Comparison of ENCODE assay signal across 34 cellular contexts in genomic region chr15:66308526-66308925, GRCh38. TPM values are rescaled to one million over a fixed set of nuclear protein-coding genes. Genes with fewer than 3 reads are reported as not detected.
"Had no signal": no experiment of that assay in that cellular context is flagged by ENCODE, and none has a peak within 500 bp of the region (broad histone marks: within the 10 kb centered on the region; RNA-seq: fewer than 3 reads in every experiment).

No MANE protein-coding gene starts in this region.

- DNase-seq: activated CD4-positive, alpha-beta T cell treated with anti-CD3 and anti-CD28 coated beads for 1 hour; activated CD4-positive, alpha-beta T cell treated with anti-CD3 and anti-CD28 coated beads for 48 hours; activated CD4-positive, alpha-beta T cell treated with anti-CD3 and anti-CD28 coated beads, Interleukin-2, amount 50 U/mL, for 4 hours; activated CD4-positive, CD25-positive, alpha-beta regulatory T cell; activated CD8-positive, alpha-beta T cell treated with anti-CD3 and anti-CD28 coated beads for 36 hours; activated effector memory CD4-positive, alpha-beta T cell treated with Interleukin-2 at 50 U/mL for 16 hours; activated naive CD4-positive, alpha-beta T cell treated with anti-CD3 and anti-CD28 coated beads, Interleukin-2, amount 50 U/mL, for 16 hours; activated naive CD8-positive, alpha-beta T cell treated with anti-CD3 and anti-CD28 coated beads, Interleukin-2, amount 10 ng/mL, durations not matched to agents 7 days and 5 days; activated T-cell treated with anti-CD3 and anti-CD28 coated beads, Interleukin-2, amount 50 U/mL, for 24 hours; amygdala; NCI-H1105; NCI-H1417 treated with DMSO at 0.1 percent for 48 hours; NCI-H1694; NCI-H2081; NCI-H2171 treated with DMSO at 0.1 percent for 48 hours; NCI-H2227 treated with DMSO at 0.1 percent for 48 hours; NCI-H446; NCI-H510A treated with DMSO at 0.1 percent for 48 hours; NCI-H526 treated with DMSO at 0.1 percent for 48 hours; NCI-H82; NK-92 treated with Interleukin-12 subunit alpha and Interleukin-12 subunit beta, amount 100 ng/mL, for 24 hours; PC-9; SIG-M5; SW 1271; T-helper 1 cell; T-helper 2 cell; T-helper 9 cell had no signal

- ATAC-seq: activated CD8-positive, alpha-beta T cell treated with anti-CD3 and anti-CD28 coated beads for 36 hours; Right ventricle myocardium inferior had no signal

- H3K27ac Mint-ChIP-seq: activated CD8-positive, alpha-beta T cell treated with anti-CD3 and anti-CD28 coated beads for 36 hours; activated naive CD8-positive, alpha-beta T cell treated with anti-CD3 and anti-CD28 coated beads, Interleukin-2, amount 10 ng/mL, durations not matched to agents 7 days and 5 days; activated T-cell treated with anti-CD3 and anti-CD28 coated beads, Interleukin-2, amount 50 U/mL, for 24 hours; activated T-helper 1 cell treated with anti-CD3 and anti-CD28 coated beads, Interleukin-12 subunit alpha, Interleukin-12 subunit beta, Interleukin-2, Interleukin-4 antibody, amounts not matched to agents 30 ng/mL and 10 ng/mL and 1 ng/mL, durations not matched to agents 14 hours and 24 hours and 36 hours had no signal

- H3K4me3 Mint-ChIP-seq: activated CD8-positive, alpha-beta T cell treated with anti-CD3 and anti-CD28 coated beads for 36 hours; activated naive CD8-positive, alpha-beta T cell treated with anti-CD3 and anti-CD28 coated beads, Interleukin-2, amount 10 ng/mL, durations not matched to agents 7 days and 5 days; activated T-cell treated with anti-CD3 and anti-CD28 coated beads, Interleukin-2, amount 50 U/mL, for 24 hours; activated T-helper 1 cell treated with anti-CD3 and anti-CD28 coated beads, Interleukin-12 subunit alpha, Interleukin-12 subunit beta, Interleukin-2, Interleukin-4 antibody, amounts not matched to agents 30 ng/mL and 10 ng/mL and 1 ng/mL, durations not matched to agents 14 hours and 24 hours and 36 hours; central memory CD8-positive, alpha-beta T cell had no signal

- H3K27me3 Mint-ChIP-seq: activated CD8-positive, alpha-beta T cell treated with anti-CD3 and anti-CD28 coated beads for 36 hours; activated naive CD8-positive, alpha-beta T cell treated with anti-CD3 and anti-CD28 coated beads, Interleukin-2, amount 10 ng/mL, durations not matched to agents 7 days and 5 days; activated T-cell treated with anti-CD3 and anti-CD28 coated beads, Interleukin-2, amount 50 U/mL, for 24 hours; central memory CD8-positive, alpha-beta T cell had no signal

- H3K4me1 Mint-ChIP-seq: activated naive CD8-positive, alpha-beta T cell treated with anti-CD3 and anti-CD28 coated beads, Interleukin-2, amount 10 ng/mL, durations not matched to agents 7 days and 5 days had no signal

- H3K9me3 Mint-ChIP-seq: activated CD8-positive, alpha-beta T cell treated with anti-CD3 and anti-CD28 coated beads for 36 hours; activated naive CD8-positive, alpha-beta T cell treated with anti-CD3 and anti-CD28 coated beads, Interleukin-2, amount 10 ng/mL, durations not matched to agents 7 days and 5 days; activated T-cell treated with anti-CD3 and anti-CD28 coated beads, Interleukin-2, amount 50 U/mL, for 24 hours; activated T-helper 1 cell treated with anti-CD3 and anti-CD28 coated beads, Interleukin-12 subunit alpha, Interleukin-12 subunit beta, Interleukin-2, Interleukin-4 antibody, amounts not matched to agents 30 ng/mL and 10 ng/mL and 1 ng/mL, durations not matched to agents 14 hours and 24 hours and 36 hours; central memory CD8-positive, alpha-beta T cell had no signal

- FAIRE-seq: RCC 7860 had no signal

RNA-seq across cellular contexts. Expression of gene MEGF11, which starts 55.0 kb away (rescaled TPM):
- total RNA-seq: activated CD8-positive, alpha-beta memory T cell treated with anti-CD3 and anti-CD28 coated beads for 36 hours; activated CD8-positive, alpha-beta T cell treated with anti-CD3 and anti-CD28 coated beads for 36 hours; activated naive CD8-positive, alpha-beta T cell treated with anti-CD3 and anti-CD28 coated beads, Interleukin-2, amount 10 ng/mL, durations not matched to agents 7 days and 5 days; activated T-helper 1 cell treated with anti-CD3 and anti-CD28 coated beads, Interleukin-12 subunit alpha, Interleukin-12 subunit beta, Interleukin-2, Interleukin-4 antibody, amounts not matched to agents 30 ng/mL and 10 ng/mL and 1 ng/mL, durations not matched to agents 14 hours and 24 hours and 36 hours; ascending aorta; PC-9; Right ventricle myocardium inferior had no signal
- polyA plus RNA-seq: cardiac muscle cell had no signal
